1 cellular context compared by ENCODE assay signal in the genomic region with DNA sequence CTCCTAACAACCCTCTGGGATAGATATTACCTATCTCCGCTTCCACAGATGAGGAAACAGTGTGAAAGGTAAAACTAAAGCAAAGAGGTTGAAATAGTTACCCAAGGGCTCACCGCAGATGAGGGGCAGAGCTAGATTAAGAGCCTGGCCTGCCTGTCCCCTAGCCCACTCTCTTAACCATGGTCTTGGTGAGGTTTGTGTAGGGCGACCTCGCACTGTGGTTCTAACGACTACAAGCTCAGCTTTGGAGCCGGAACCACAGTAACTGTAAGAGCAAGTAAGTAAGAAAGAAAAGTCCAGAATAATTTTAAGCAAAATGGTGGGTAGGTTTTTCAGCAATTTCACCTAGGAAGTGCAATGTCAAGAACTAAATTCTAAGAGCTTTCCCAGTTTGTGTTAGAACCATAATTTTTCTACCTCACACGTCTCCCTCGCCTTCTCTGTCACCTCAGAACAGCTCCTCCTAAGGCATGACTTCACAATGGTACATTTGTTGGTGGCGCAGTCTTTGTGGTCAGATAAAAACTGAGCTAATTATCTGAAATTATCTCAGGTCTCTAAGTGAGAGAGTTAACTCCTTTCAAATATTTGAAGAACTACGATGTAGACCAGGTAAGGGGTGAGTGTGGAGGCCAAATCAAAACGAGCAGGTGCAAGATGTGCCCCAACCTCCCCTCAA.
TF ChIP-seq lines count a peak whose summit lies in the region.

No MANE protein-coding gene starts in this region.

TF ChIP-seq in GM23338, 12 proteins besides CTCF, POLR2A, EP300 and RAD21 (continued from another document):
- TF ChIP-seq ZNF462 (CRISPR knock-in tag; IDR thresholded peaks at IDR 0.05) = no peak
- no peak for TF ChIP-seq EZH2phosphoT487 (IDR thresholded peaks at IDR 0.05; ENCODE audit: unreplicated experiment)
- TF ChIP-seq, protein P1, sequence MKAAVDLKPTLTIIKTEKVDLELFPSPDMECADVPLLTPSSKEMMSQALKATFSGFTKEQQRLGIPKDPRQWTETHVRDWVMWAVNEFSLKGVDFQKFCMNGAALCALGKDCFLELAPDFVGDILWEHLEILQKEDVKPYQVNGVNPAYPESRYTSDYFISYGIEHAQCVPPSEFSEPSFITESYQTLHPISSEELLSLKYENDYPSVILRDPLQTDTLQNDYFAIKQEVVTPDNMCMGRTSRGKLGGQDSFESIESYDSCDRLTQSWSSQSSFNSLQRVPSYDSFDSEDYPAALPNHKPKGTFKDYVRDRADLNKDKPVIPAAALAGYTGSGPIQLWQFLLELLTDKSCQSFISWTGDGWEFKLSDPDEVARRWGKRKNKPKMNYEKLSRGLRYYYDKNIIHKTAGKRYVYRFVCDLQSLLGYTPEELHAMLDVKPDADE (IDR thresholded peaks at IDR 0.05) = no peak
- TF ChIP-seq POLR2AphosphoS5 (IDR thresholded peaks at IDR 0.05; ENCODE audit: low read depth) = no peak
- no peak for TF ChIP-seq ZNF331 (CRISPR knock-in tag; IDR thresholded peaks at IDR 0.05; ENCODE audit: low read depth)
- no peak for TF ChIP-seq JUNB (IDR thresholded peaks at IDR 0.05; ENCODE audit: unreplicated experiment)
- TF ChIP-seq CREB1 (CRISPR knock-in tag; IDR thresholded peaks at IDR 0.05; ENCODE audit: low read depth) = no peak
- TF ChIP-seq, protein P2, sequence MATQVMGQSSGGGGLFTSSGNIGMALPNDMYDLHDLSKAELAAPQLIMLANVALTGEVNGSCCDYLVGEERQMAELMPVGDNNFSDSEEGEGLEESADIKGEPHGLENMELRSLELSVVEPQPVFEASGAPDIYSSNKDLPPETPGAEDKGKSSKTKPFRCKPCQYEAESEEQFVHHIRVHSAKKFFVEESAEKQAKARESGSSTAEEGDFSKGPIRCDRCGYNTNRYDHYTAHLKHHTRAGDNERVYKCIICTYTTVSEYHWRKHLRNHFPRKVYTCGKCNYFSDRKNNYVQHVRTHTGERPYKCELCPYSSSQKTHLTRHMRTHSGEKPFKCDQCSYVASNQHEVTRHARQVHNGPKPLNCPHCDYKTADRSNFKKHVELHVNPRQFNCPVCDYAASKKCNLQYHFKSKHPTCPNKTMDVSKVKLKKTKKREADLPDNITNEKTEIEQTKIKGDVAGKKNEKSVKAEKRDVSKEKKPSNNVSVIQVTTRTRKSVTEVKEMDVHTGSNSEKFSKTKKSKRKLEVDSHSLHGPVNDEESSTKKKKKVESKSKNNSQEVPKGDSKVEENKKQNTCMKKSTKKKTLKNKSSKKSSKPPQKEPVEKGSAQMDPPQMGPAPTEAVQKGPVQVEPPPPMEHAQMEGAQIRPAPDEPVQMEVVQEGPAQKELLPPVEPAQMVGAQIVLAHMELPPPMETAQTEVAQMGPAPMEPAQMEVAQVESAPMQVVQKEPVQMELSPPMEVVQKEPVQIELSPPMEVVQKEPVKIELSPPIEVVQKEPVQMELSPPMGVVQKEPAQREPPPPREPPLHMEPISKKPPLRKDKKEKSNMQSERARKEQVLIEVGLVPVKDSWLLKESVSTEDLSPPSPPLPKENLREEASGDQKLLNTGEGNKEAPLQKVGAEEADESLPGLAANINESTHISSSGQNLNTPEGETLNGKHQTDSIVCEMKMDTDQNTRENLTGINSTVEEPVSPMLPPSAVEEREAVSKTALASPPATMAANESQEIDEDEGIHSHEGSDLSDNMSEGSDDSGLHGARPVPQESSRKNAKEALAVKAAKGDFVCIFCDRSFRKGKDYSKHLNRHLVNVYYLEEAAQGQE (IDR thresholded peaks at IDR 0.05; ENCODE audit: unreplicated experiment) = no peak
